Comparison of ENCODE assay signal across 8 cellular contexts in the genomic region with DNA sequence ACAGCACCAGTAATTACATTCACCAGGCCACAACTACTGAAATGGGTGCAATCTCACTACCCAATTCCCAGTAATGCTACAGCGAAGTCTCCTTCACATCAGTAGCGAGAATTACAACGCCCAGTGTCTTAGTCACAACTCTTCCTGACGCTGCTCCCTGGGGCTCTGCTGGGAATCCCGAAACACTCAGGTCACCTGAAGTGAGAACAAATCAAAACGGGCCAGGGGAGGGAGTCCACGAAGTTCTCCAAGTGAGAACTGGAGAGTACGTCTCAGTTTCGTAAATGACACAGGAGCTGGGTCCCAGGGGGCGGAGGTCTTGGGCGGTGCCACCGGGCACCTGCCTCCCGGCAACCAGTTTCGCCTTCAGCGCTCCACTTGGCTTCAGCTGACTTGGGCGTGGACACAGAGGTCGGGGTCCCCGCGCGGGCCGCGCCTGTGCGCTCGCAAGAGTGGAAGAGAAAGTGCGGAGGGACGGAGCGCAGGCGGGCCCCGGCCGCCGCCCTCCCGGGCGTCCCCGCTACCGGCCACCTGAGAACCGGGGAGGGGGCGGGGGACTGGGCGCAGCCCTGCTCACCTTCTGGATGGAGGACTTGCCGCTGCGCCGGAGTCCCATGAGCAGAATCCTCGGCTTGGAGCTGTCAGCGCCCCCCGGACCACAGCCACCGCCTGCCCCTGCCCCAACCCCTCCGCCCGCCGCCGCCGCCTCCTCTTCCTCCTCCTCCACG. TPM values are rescaled to one million over a fixed set of nuclear protein-coding genes. Genes with fewer than 3 reads are reported as not detected.
A peak's percentile ranks its signal among the peaks of the same experiment; 100 is the strongest.
DNase-seq lines count a peak whose midpoint lies in the region; ATAC-seq and TF ChIP-seq lines count a peak whose summit lies in the region.

No MANE protein-coding gene starts in this region.

- TF ChIP-seq CTCF in PC-3 (conservative IDR thresholded peaks at IDR 0.05; ENCODE audit: low read depth, low read length) (no peak), transverse colon (IDR thresholded peaks at IDR 0.05) (no peak)

- H3K4me3 ChIP-seq in PC-3 (ENCODE audit: low read length) (peak overlapping the region; percentile 90), transverse colon (peak overlapping the region; percentile 71 to 96 (median 94))

- TSS peak; percentile 20 for BruUV-seq in PC-3 (replicated peaks; lab: Mats Ljungman, UMichigan)

- no peaks in the 10 kb centered on the region for H3F3A ChIP-seq in PC-3 (ENCODE audit: low read length, unreplicated experiment)

- peak; percentile 7 for TF ChIP-seq EP300 in transverse colon (IDR thresholded peaks at IDR 0.05; ENCODE audit: low read depth)

- H3K4me1 ChIP-seq in PC-3 (ENCODE audit: insufficient read depth, low read length) (peaks cover 10% of the 10 kb centered on the region), transverse colon (peaks cover 12 to 46% (median 32%) of the 10 kb centered on the region in 4 donors)

- in situ Hi-C loops in transverse colon (cut with MboI; ENCODE audit: low pct_ligation_motif_present in 1 of 4, low pct_unique_long_range_greater_than_20kb in 1 of 4, low sequenced_read_pairs in 3 of 4): no loop called here

- H3K9me2 ChIP-seq in PC-3 (replicated peaks; ENCODE audit: low read length): no peaks in the 10 kb centered on the region

- no peaks in the 10 kb centered on the region for H3K27me3 ChIP-seq in PC-3 (ENCODE audit: low read length)
- no peaks in the 10 kb centered on the region for H3K27me3 ChIP-seq in transverse colon

- peaks cover 4% of the 10 kb centered on the region; the same call in 1 of the 2 replicates for H4K20me1 ChIP-seq in PC-3 (ENCODE audit: low read length)

- POLR2A ChIA-PET in PC-3 (lab: Charles Lee; ENCODE audit: unreplicated experiment): interaction anchor here (0.5 to 0.6 kb wide), 2 partner anchors 103 to 169 kb away, joined by 3 to 4 read pairs; no protein-coding TSS in a partner anchor

- TF ChIP-seq POLR2A in transverse colon (IDR thresholded peaks at IDR 0.05): peak; percentile 71

- CTCF ChIA-PET in PC-3 (lab: Charles Lee): no interaction called here

- peaks cover 16% of the 10 kb centered on the region for H3K79me2 ChIP-seq in PC-3 (ENCODE audit: low read length)

- peak overlapping the region; percentile 60 for H3K27ac ChIP-seq in PC-3 (ENCODE audit: low read length)
- H3K27ac ChIP-seq in transverse colon: peak overlapping the region; percentile 93 to 97 (median 96)

- intact Hi-C loops in PC-3 (cut with micrococcal nuclease): no loop called here
- intact Hi-C loops in transverse colon (cut with DNase I; ENCODE audit: low total_unique reads): no loop called here

- H3K36me3 ChIP-seq in PC-3 (ENCODE audit: low read depth, low read length) (peaks cover 14% of the 10 kb centered on the region), transverse colon (peaks cover 0 to 22% (median 8%) of the 10 kb centered on the region in 4 donors)

- peak; percentile 62 for DNase-seq in AG20443 (ENCODE audit: low spot score)
- DNase-seq in PC-3: peak; percentile 81
- DNase-seq in activated gamma-delta T cell treated with anti-CD3 and anti-CD28 coated beads, Interleukin-2, amount 50 U/mL, for 16 hours (ENCODE audit: low read depth): peak; percentile 14
- DNase-seq in glomerular visceral epithelial cell (ENCODE audit: extremely low spot score): peak; percentile 66
- peak in 37 of 56 donors; percentile 9 to 61 (median 40) for DNase-seq in nucleus accumbens (lab: John Stamatoyannopoulos, UW)
- DNase-seq in transverse colon: peak; percentile 79

- H3K9me3 ChIP-seq in PC-3 (ENCODE audit: low read length) (no peaks in the 10 kb centered on the region), transverse colon (no peaks in the 10 kb centered on the region)

- peak overlapping the region; percentile 89 for H2AFZ ChIP-seq in PC-3 (ENCODE audit: low read length)

- peak; percentile 27 for ATAC-seq in GM19023 (IDR thresholded peaks at IDR 0.05; ENCODE audit: unreplicated experiment)
- ATAC-seq in HG03159 (IDR thresholded peaks at IDR 0.05; ENCODE audit: unreplicated experiment): peak; percentile 25
- peak; percentile 48 for ATAC-seq in PC-3

- H3K4me2 ChIP-seq in PC-3 (ENCODE audit: low read length): peak overlapping the region; percentile 70

- 0 to 2% methylated on average over 5 to 17 of the region's 51 CpGs for WGBS in transverse colon (ENCODE audit: low coverage in 1 of 2), 2 donors

- peak overlapping the region; percentile 80 for H3K9ac ChIP-seq in PC-3 (ENCODE audit: low read length)

RNA-seq across cellular contexts. Expression of a gene that starts 0.6 kb away (rescaled TPM):
- 7.0 and 10.0 TPM in 2 replicates for total RNA-seq in PC-3 (2014; rRNA removed)
- 10 to 100 TPM in 3 of 4 donors, 1 to 10 TPM in 1; 10.0 to 25.0 (median 21.9) TPM for total RNA-seq in transverse colon

RNA-seq across cellular contexts. Expression of a gene that starts 14.2 kb away (rescaled TPM):
- total RNA-seq in PC-3 (2014; rRNA removed): 16.8 and 20.3 TPM in 2 replicates
- total RNA-seq in transverse colon: 10 to 100 TPM in 2 of 4 donors, 1 to 10 TPM in 2; 2.2 to 24.3 (median 16.2) TPM

RNA-seq across cellular contexts. Expression of a gene that starts 22.4 kb away (rescaled TPM):
- total RNA-seq in PC-3 (2014; rRNA removed): 0.35 TPM in 1 of 2 replicates, not detected in the other
- total RNA-seq in transverse colon: 1 to 10 TPM in 1 of 4 donors, under 1 TPM in 1, not detected in 2; 0.41 to 1.6 TPM

Comparison
In these comparisons a context has a peak if more than half of its experiments do, and no peak if none do; other contexts are left out.
1. Peak in every context shown above with its lines: DNase-seq, ATAC-seq, H3K4me3 ChIP-seq and H3K27ac ChIP-seq.
2. DNase-seq: peak in every context shown above with its lines; median percentile 81 in PC-3; 79 in transverse colon; 66 in glomerular visceral epithelial cell; 62 in AG20443; 40 in nucleus accumbens; 14 in activated gamma-delta T cell treated with anti-CD3 and anti-CD28 coated beads, Interleukin-2, amount 50 U/mL, for 16 hours.